ENCODE assay signal across 1 cellular context in the genomic region with DNA sequence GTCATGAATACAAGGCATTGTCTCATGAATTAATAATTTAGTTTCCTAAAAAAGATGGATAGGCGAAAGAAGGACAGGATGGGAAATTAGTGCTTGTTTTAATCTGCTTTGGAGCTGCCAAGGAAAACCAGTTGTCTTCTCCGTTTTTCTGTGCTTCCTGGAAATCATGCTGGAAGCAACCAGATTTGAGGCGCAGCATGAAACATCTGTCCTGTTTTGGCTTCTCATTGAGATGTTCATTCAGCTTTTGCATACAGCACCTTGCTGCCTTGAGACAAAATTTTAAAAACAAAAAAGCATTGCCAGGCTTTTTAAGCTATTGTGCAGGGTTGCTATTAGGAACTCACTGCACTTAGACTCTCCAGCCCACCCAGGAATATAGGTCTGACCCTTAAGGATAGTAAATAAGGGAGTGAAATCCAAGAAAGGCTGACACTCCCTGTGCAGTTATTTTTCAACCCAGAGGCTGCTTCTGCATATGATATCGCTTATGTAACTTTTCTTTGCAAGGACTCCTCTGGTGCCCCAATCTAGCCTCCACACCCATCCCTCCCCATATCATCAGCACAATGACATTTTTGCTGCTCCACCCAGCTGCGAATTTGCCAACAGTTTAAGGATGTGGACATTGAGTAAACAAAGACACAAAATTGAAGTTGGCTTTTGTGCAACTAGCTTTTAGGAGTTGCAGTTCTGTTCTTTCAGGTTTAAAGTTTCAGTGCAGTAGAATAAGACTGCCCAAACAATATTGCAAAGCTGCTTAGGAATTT.
TF ChIP-seq lines count a peak whose summit lies in the region.

No MANE protein-coding gene starts in this region.

TF ChIP-seq in HepG2, 621 proteins besides CTCF, POLR2A, EP300 and RAD21 (continued from another document):
- TF ChIP-seq MED13 (CRISPR knock-in tag; IDR thresholded peaks at IDR 0.05): no peak
- no peak for TF ChIP-seq YY1 (IDR thresholded peaks at IDR 0.05; ENCODE audit: insufficient read depth, insufficient replicate concordance, low read depth, low read length)
- no peak for TF ChIP-seq MIER3 (CRISPR knock-in tag; IDR thresholded peaks at IDR 0.05; ENCODE audit: borderline replicate concordance)
- TF ChIP-seq JARID2 (CRISPR knock-in tag; IDR thresholded peaks at IDR 0.05; ENCODE audit: insufficient replicate concordance): no peak
- TF ChIP-seq ZNF589 (CRISPR knock-in tag; conservative IDR thresholded peaks at IDR 0.05): no peak
- no peak for TF ChIP-seq ZNF441 (CRISPR knock-in tag; IDR thresholded peaks at IDR 0.05; ENCODE audit: borderline replicate concordance)
- no peak for TF ChIP-seq ZNF891 (CRISPR knock-in tag; IDR thresholded peaks at IDR 0.05)
- TF ChIP-seq, protein P1, sequence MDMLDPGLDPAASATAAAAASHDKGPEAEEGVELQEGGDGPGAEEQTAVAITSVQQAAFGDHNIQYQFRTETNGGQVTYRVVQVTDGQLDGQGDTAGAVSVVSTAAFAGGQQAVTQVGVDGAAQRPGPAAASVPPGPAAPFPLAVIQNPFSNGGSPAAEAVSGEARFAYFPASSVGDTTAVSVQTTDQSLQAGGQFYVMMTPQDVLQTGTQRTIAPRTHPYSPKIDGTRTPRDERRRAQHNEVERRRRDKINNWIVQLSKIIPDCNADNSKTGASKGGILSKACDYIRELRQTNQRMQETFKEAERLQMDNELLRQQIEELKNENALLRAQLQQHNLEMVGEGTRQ (IDR thresholded peaks at IDR 0.05; ENCODE audit: low read depth, low read length): no peak
- TF ChIP-seq, protein P1 (CRISPR knock-in tag; IDR thresholded peaks at IDR 0.05; ENCODE audit: borderline replicate concordance): no peak
- TF ChIP-seq ZFP62 (CRISPR knock-in tag; IDR thresholded peaks at IDR 0.05): no peak
- no peak for TF ChIP-seq ZNF570 (CRISPR knock-in tag; IDR thresholded peaks at IDR 0.05; ENCODE audit: borderline replicate concordance)
- TF ChIP-seq, protein P2, sequence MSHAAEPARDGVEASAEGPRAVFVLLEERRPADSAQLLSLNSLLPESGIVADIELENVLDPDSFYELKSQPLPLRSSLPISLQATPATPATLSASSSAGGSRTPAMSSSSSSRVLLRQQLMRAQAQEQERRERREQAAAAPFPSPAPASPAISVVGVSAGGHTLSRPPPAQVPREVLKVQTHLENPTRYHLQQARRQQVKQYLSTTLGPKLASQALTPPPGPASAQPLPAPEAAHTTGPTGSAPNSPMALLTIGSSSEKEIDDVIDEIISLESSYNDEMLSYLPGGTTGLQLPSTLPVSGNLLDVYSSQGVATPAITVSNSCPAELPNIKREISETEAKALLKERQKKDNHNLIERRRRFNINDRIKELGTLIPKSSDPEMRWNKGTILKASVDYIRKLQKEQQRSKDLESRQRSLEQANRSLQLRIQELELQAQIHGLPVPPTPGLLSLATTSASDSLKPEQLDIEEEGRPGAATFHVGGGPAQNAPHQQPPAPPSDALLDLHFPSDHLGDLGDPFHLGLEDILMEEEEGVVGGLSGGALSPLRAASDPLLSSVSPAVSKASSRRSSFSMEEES (CRISPR knock-in tag; IDR thresholded peaks at IDR 0.05): no peak
- TF ChIP-seq ZNF317 (CRISPR knock-in tag; IDR thresholded peaks at IDR 0.05): no peak
- no peak for TF ChIP-seq SIN3B (IDR thresholded peaks at IDR 0.05; ENCODE audit: low read length)
- TF ChIP-seq BORCS8-MEF2B (CRISPR knock-in tag; IDR thresholded peaks at IDR 0.05): no peak
